8 cellular contexts compared by ENCODE assay signal in genomic region chr11:126310229-126310991, GRCh38. TPM values are rescaled to one million over a fixed set of nuclear protein-coding genes. Genes with fewer than 3 reads are reported as not detected.
DNase-seq lines count a peak whose midpoint lies in the region; ATAC-seq and TF ChIP-seq lines count a peak whose summit lies in the region.

No MANE protein-coding gene starts in this region.

- ATAC-seq in GM21526 (IDR thresholded peaks at IDR 0.05; ENCODE audit: low FRiP score, unreplicated experiment), result peak; percentile 33
- ATAC-seq in left cardiac atrium, result peak; percentile 94 to 96
- ATAC-seq in psoas muscle, result peak; percentile 84 to 90 (median 85)
- no peak for ATAC-seq in GM18502 (IDR thresholded peaks at IDR 0.05; ENCODE audit: poor library complexity, unreplicated experiment)

- H3K4me3 ChIP-seq in SU-DHL-6 (ENCODE audit: insufficient read depth, low read length, poor library complexity, severe bottlenecking) (no peak overlapping the region), psoas muscle (no peak overlapping the region)

- intact Hi-C loops in left cardiac atrium (cut with DNase I) (loop anchor here (1.0 to 10.0 kb wide), 4 partner anchors 94 to 172 kb away; no protein-coding TSS in a partner anchor), psoas muscle (cut with DNase I) (loop anchor here (2.0 to 10.0 kb wide), 3 partner anchors 54 to 170 kb away; no protein-coding TSS in a partner anchor)

- no peak overlapping the region for H3K27ac ChIP-seq in SU-DHL-6 (ENCODE audit: low read depth, low read length)
- H3K27ac ChIP-seq in psoas muscle, result peak overlapping the region; percentile 83

- H3K9me3 ChIP-seq in SU-DHL-6 (ENCODE audit: insufficient read depth, low read length), result no peaks in the 10 kb centered on the region
- H3K9me3 ChIP-seq in psoas muscle, result no peaks in the 10 kb centered on the region

- WGBS in psoas muscle, 3 donors, result 49 to 62% (median 60%) methylated on average over 9 of the region's 9 CpGs

- H3K27me3 ChIP-seq in SU-DHL-6 (ENCODE audit: low read length) (no peaks in the 10 kb centered on the region), psoas muscle (ENCODE audit: insufficient read depth in 3 of 3, low read length in 2 of 3) (no peaks in the 10 kb centered on the region)

- peak; percentile 34 for TF ChIP-seq CTCF in SU-DHL-6 (IDR thresholded peaks at IDR 0.05; ENCODE audit: insufficient read depth, low read length, poor library complexity, severe bottlenecking)
- peak; percentile 91 for TF ChIP-seq CTCF in psoas muscle (IDR thresholded peaks at IDR 0.05)

- no peaks in the 10 kb centered on the region for H3K9me2 ChIP-seq in SU-DHL-6 (replicated peaks; ENCODE audit: insufficient read depth, low read length)

- H3K36me3 ChIP-seq in SU-DHL-6 (ENCODE audit: low read length) (no peaks in the 10 kb centered on the region), psoas muscle (ENCODE audit: insufficient read depth in 1 of 2, low read depth in 1 of 2) (peaks cover 2 to 43% of the 10 kb centered on the region in 2 donors)

- in situ Hi-C loops in Caki2 (cut with HindIII; ENCODE audit: low pct_unique_long_range_greater_than_20kb, low sequenced_read_pairs), result no loop called here

- no peaks in the 10 kb centered on the region for H3K79me2 ChIP-seq in SU-DHL-6 (ENCODE audit: insufficient read depth, low read length)

- H4K20me1 ChIP-seq in SU-DHL-6 (ENCODE audit: low read depth, low read length), result no peaks in the 10 kb centered on the region

- no peak overlapping the region for H2AFZ ChIP-seq in SU-DHL-6 (ENCODE audit: low read depth, low read length, severe bottlenecking)

- DNase-seq in Caki2 (ENCODE audit: low read depth) (peak; percentile 49), LoVo (ENCODE audit: low spot score) (peak; percentile 55), amniotic epithelial cell (ENCODE audit: low read depth) (peak; percentile 59), left cardiac atrium (peak; percentile 83), psoas muscle (peak; percentile 77 to 85)

- H3K4me1 ChIP-seq in psoas muscle, result peaks cover 28% of the 10 kb centered on the region

- H3K4me2 ChIP-seq in SU-DHL-6 (ENCODE audit: low read depth, low read length, poor library complexity, severe bottlenecking), result no peak overlapping the region

- H3F3A ChIP-seq in SU-DHL-6 (ENCODE audit: insufficient read depth), result no peaks in the 10 kb centered on the region

- no peak overlapping the region for H3K9ac ChIP-seq in SU-DHL-6 (ENCODE audit: low read length)

RNA-seq across cellular contexts. Expression of gene DCPS, which starts 6.5 kb away (rescaled TPM):
- total RNA-seq in Caki2 (2014; rRNA removed; shearing (Covaris generic); ENCODE audit: low replicate concordance), result 12.3 and 17.1 TPM in 2 replicates
- 10 to 100 TPM; 11.3 to 13.1 TPM for total RNA-seq in left cardiac atrium
- total RNA-seq in psoas muscle, result 10 to 100 TPM; 11.8 to 16.7 (median 14.2) TPM
- polyA plus RNA-seq in psoas muscle, result 10 to 100 TPM; 12.1 to 20.5 (median 15.5) TPM

RNA-seq across cellular contexts. Expression of gene TIRAP, which starts 27.5 kb away (rescaled TPM):
- 1.4 and 2.0 TPM in 2 replicates for total RNA-seq in Caki2 (2014; rRNA removed; shearing (Covaris generic); ENCODE audit: low replicate concordance)
- 1 to 10 TPM; 7.6 to 8.7 TPM for total RNA-seq in left cardiac atrium
- total RNA-seq in psoas muscle, result 1 to 10 TPM; 5.8 to 9.6 (median 6.5) TPM
- 1 to 10 TPM; 3.3 to 7.9 (median 4.1) TPM for polyA plus RNA-seq in psoas muscle

RNA-seq across cellular contexts. Expression of gene FOXRED1, which starts 41.5 kb away (rescaled TPM):
- 18.8 and 31.8 TPM in 2 replicates for total RNA-seq in Caki2 (2014; rRNA removed; shearing (Covaris generic); ENCODE audit: low replicate concordance)
- 10 to 100 TPM; 21.0 to 25.3 TPM for total RNA-seq in left cardiac atrium
- total RNA-seq in psoas muscle, result 10 to 100 TPM; 12.3 to 27.7 (median 21.7) TPM
- polyA plus RNA-seq in psoas muscle, result 10 to 100 TPM; 17.9 to 27.1 (median 18.3) TPM

RNA-seq across cellular contexts. Expression of gene SRPRA, which starts 41.7 kb away (rescaled TPM):
- 51.0 and 57.5 TPM in 2 replicates for total RNA-seq in Caki2 (2014; rRNA removed; shearing (Covaris generic); ENCODE audit: low replicate concordance)
- total RNA-seq in left cardiac atrium (10 to 100 TPM; 65.1 to 95.7 TPM), psoas muscle (100 to 1,000 TPM in 1 of 4 donors, 10 to 100 TPM in 3; 54.4 to 105 (median 71.2) TPM)
- polyA plus RNA-seq in psoas muscle, result 10 to 100 TPM; 48.7 to 82.2 (median 76.2) TPM

RNA-seq across cellular contexts. Expression of gene ST3GAL4, which starts 45.1 kb away (rescaled TPM):
- 44.7 and 54.0 TPM in 2 replicates for total RNA-seq in Caki2 (2014; rRNA removed; shearing (Covaris generic); ENCODE audit: low replicate concordance)
- total RNA-seq in left cardiac atrium (100 to 1,000 TPM in 1 of 2 donors, 10 to 100 TPM in 1; 57.1 to 109 TPM), psoas muscle (1 to 10 TPM; 4.1 to 9.3 (median 6.3) TPM)
- 1 to 10 TPM; 3.5 to 4.7 (median 3.6) TPM for polyA plus RNA-seq in psoas muscle
